ENCODE assay signal across 8 cellular contexts in the genomic region with DNA sequence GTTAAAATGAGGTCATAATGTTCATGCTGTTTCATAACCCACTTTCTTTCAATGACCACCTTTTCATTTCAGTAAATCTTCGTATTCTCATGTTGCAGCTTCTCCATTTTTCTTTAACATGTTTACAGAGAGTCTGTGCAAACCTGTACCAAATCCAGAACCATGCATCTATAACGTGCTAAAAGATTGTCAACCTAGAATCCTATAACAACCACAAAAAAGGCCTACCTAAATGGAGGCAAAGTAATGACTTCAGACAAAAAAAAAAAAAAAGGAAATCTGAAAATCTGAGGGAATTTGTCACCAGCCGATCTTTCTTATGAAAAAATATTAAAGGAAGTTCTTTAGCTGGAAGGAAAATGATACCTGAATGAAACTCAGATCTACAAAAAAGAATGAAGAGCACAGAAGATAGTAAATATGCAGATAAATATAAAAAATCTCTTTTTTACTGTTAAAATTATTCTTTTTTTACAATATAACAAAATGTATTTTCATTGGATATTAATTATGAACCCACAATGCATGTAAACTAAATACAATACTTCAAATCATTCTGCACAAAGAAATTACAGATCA. TPM values are rescaled to one million over a fixed set of nuclear protein-coding genes. Genes with fewer than 3 reads are reported as not detected.
DNase-seq lines count a peak whose midpoint lies in the region; ATAC-seq and TF ChIP-seq lines count a peak whose summit lies in the region.

No MANE protein-coding gene starts in this region.

- H4K20me1 ChIP-seq in Loucy (ENCODE audit: insufficient read depth, low read length, poor library complexity, severe bottlenecking) (peaks cover 10% of the 10 kb centered on the region), osteoblast (ENCODE audit: insufficient read depth, low read length) (no peaks in the 10 kb centered on the region)

- peaks cover 5 to 12% of the 10 kb centered on the region in 2 donors for H3K36me3 Mint-ChIP-seq in CD4-positive, alpha-beta memory T cell

- H3K9ac ChIP-seq in Loucy (ENCODE audit: low read depth, low read length, poor library complexity, severe bottlenecking): peak overlapping the region; percentile 92

- H3K36me3 ChIP-seq in CD4-positive, alpha-beta memory T cell (ENCODE audit: insufficient read depth, low read length): no peaks in the 10 kb centered on the region
- H3K36me3 ChIP-seq in Loucy (ENCODE audit: insufficient read depth, low read length): peaks cover 3% of the 10 kb centered on the region; the same call in 1 of the 2 replicates
- H3K36me3 ChIP-seq in osteoblast (ENCODE audit: insufficient read depth, low read length): no peaks in the 10 kb centered on the region

- no peaks in the 10 kb centered on the region for H3K9me3 ChIP-seq in CD4-positive, alpha-beta memory T cell (ENCODE audit: control insufficient read depth in 1 of 2, low read length in 2 of 2)
- H3K9me3 ChIP-seq in Loucy (ENCODE audit: insufficient read depth, low read depth, low read length) (peaks cover 4% of the 10 kb centered on the region), osteoblast (ENCODE audit: low read depth, low read length) (no peaks in the 10 kb centered on the region)

- H3K27me3 Mint-ChIP-seq in CD4-positive, alpha-beta memory T cell: no peaks in the 10 kb centered on the region

- no peaks in the 10 kb centered on the region for H3K9me2 ChIP-seq in Loucy (replicated peaks; ENCODE audit: low read depth, low read length)

- H3K79me2 ChIP-seq in Loucy (ENCODE audit: insufficient read depth, low read length) (peaks cover 39% of the 10 kb centered on the region), osteoblast (ENCODE audit: insufficient read depth, low read length) (peaks cover 20% of the 10 kb centered on the region)

- H3K4me1 Mint-ChIP-seq in CD4-positive, alpha-beta memory T cell: peaks cover 29 to 61% (median 43%) of the 10 kb centered on the region in 4 donors

- peak overlapping the region; percentile 96 to 100 (median 99) for H3K4me3 Mint-ChIP-seq in CD4-positive, alpha-beta memory T cell

- H3K4me2 ChIP-seq in Loucy (ENCODE audit: low read depth, low read length, poor library complexity, severe bottlenecking) (peak overlapping the region; percentile 71), osteoblast (ENCODE audit: insufficient read depth, low read length) (peak overlapping the region; percentile 87)

- peak overlapping the region; percentile 99 to 100 (median 100) for H3K27ac Mint-ChIP-seq in CD4-positive, alpha-beta memory T cell

- ATAC-seq in GM19351 (IDR thresholded peaks at IDR 0.05; ENCODE audit: unreplicated experiment) (no peak), HG03442 (IDR thresholded peaks at IDR 0.05; ENCODE audit: unreplicated experiment) (no peak), GM21423 (IDR thresholded peaks at IDR 0.05; ENCODE audit: unreplicated experiment) (no peak)

- peak overlapping the region; percentile 98 for H3K27ac ChIP-seq in CD4-positive, alpha-beta memory T cell (ENCODE audit: low read depth, low read length)
- peak overlapping the region in 44 of 59 donors; percentile 4 to 95 (median 78) for H3K27ac ChIP-seq in dorsolateral prefrontal cortex
- peak overlapping the region; percentile 98 for H3K27ac ChIP-seq in osteoblast (ENCODE audit: low read depth, low read length)

- H3K4me3 ChIP-seq in CD4-positive, alpha-beta memory T cell (ENCODE audit: low read length in 2 of 2): peak overlapping the region; percentile 54 to 85
- H3K4me3 ChIP-seq in Loucy (ENCODE audit: low read length, poor library complexity, severe bottlenecking): peak overlapping the region; percentile 79
- H3K4me3 ChIP-seq in dorsolateral prefrontal cortex: peak overlapping the region in 58 of 59 donors; percentile 23 to 72 (median 56)
- H3K4me3 ChIP-seq in osteoblast (ENCODE audit: insufficient read depth, low read length): peak overlapping the region; percentile 84

- CTCF ChIA-PET in CD4-positive, alpha-beta memory T cell (lab: Charles Lee; ENCODE audit: partially characterized antibody): interaction anchor here (1.6 to 5.2 kb wide), 3 partner anchors 62 to 160 kb away, joined by 5 to 29 read pairs (median 19); no protein-coding TSS in a partner anchor

- 0 out of 2 replicates have a peak, but pooled peaks cover 6% of the 10 kb centered on the region for H3F3A ChIP-seq in Loucy (ENCODE audit: low read depth)

- peaks cover 36% of the 10 kb centered on the region for H3K4me1 ChIP-seq in CD4-positive, alpha-beta memory T cell (ENCODE audit: insufficient read depth, low read length)
- H3K4me1 ChIP-seq in Loucy (ENCODE audit: insufficient read depth, low read length, poor library complexity, severe bottlenecking): peaks cover 21% of the 10 kb centered on the region
- H3K4me1 ChIP-seq in osteoblast (ENCODE audit: insufficient read depth, low read length): no peaks in the 10 kb centered on the region

- H3K9me3 Mint-ChIP-seq in CD4-positive, alpha-beta memory T cell: peaks cover 0 to 11% (median 4%) of the 10 kb centered on the region in 8 donors

- TF ChIP-seq CTCF in Loucy (conservative IDR thresholded peaks at IDR 0.05; ENCODE audit: low read length) (no peak), dorsolateral prefrontal cortex (IDR thresholded peaks at IDR 0.05 in 54 of 56, conservative IDR thresholded peaks at IDR 0.05 in 2 of 56; ENCODE audit: low read depth in 1 of 56, partially characterized antibody in 56 of 56) (no peak), osteoblast (IDR thresholded peaks at IDR 0.05; ENCODE audit: extremely low read depth, low read depth, low read length) (no peak)

- H2AFZ ChIP-seq in Loucy (ENCODE audit: low read length) (peak overlapping the region; percentile 71), osteoblast (ENCODE audit: low read length) (peak overlapping the region; percentile 93)

- DNase-seq in CD4-positive, alpha-beta memory T cell: no peak
- no peak for DNase-seq in dorsolateral prefrontal cortex
- no peak for DNase-seq in osteoblast (ENCODE audit: insufficient read length, low spot score, missing footprints)
- DNase-seq in D341Med (ENCODE audit: low spot score): no peak

- H3K27me3 ChIP-seq in CD4-positive, alpha-beta memory T cell (ENCODE audit: insufficient read depth, low read length): no peaks in the 10 kb centered on the region
- H3K27me3 ChIP-seq in Loucy (ENCODE audit: insufficient read depth, low read length, poor library complexity, severe bottlenecking) (peaks cover 24% of the 10 kb centered on the region), dorsolateral prefrontal cortex (peaks cover 0 to 79% (median 41%) of the 10 kb centered on the region in 45 donors), osteoblast (ENCODE audit: insufficient read depth, low read length) (peaks cover 3% of the 10 kb centered on the region)

- intact Hi-C loops in CD4-positive, alpha-beta memory T cell (cut with micrococcal nuclease): no loop called here
- intact Hi-C loops in dorsolateral prefrontal cortex (cut with DNase I): no loop called here

- POLR2A ChIA-PET in CD4-positive, alpha-beta memory T cell (lab: Charles Lee; ENCODE audit: partially characterized antibody): interaction anchor here (0.7 to 6.8 kb wide), 10 partner anchors 17 to 214 kb away, joined by 3 to 110 read pairs (median 8); partner anchors contain the start of genes PEX12, SLFN12L and SLFN5

RNA-seq across cellular contexts. Expression of gene SLFN11, which starts 1.4 kb away (rescaled TPM):
- 10 to 100 TPM; 72.4 to 74.2 TPM for total RNA-seq in CD4-positive, alpha-beta memory T cell
- 10 to 100 TPM in 1 of 2 donors, 1 to 10 TPM in 1; 6.6 to 13.6 TPM for polyA plus RNA-seq in CD4-positive, alpha-beta memory T cell
- total RNA-seq in dorsolateral prefrontal cortex (10 to 100 TPM in 43 of 120 experiments, 1 to 10 TPM in 77; 3.1 to 18.7 (median 8.5) TPM), osteoblast (52.8 and 62.2 TPM in 2 replicates)

RNA-seq across cellular contexts. Expression of gene SLFN12, which starts 57.4 kb away (rescaled TPM):
- 1 to 10 TPM; 6.5 to 8.9 TPM for total RNA-seq in CD4-positive, alpha-beta memory T cell
- polyA plus RNA-seq in CD4-positive, alpha-beta memory T cell: 1 to 10 TPM in 1 of 2 donors, under 1 TPM in 1; 0.75 to 2.0 TPM
- total RNA-seq in dorsolateral prefrontal cortex: 1 to 10 TPM in 116 of 120 experiments, under 1 TPM in 4; 0.80 to 6.9 (median 2.3) TPM
- total RNA-seq in osteoblast: 19.9 and 25.6 TPM in 2 replicates
